In genomic region chr14:104767634-104767918, GRCh38 we compare ENCODE assay signal across 22 cellular contexts. TPM values are rescaled to one million over a fixed set of nuclear protein-coding genes. Genes with fewer than 3 reads are reported as not detected.
A peak's percentile ranks its signal among the peaks of the same experiment; 100 is the strongest.
DNase-seq lines count a peak whose midpoint lies in the region; ATAC-seq and TF ChIP-seq lines count a peak whose summit lies in the region.
"Had no signal": no experiment of that assay in that cellular context is flagged by ENCODE, and none has a peak within 500 bp of the region (broad histone marks: within the 10 kb centered on the region; RNA-seq: fewer than 3 reads in every experiment).

No MANE protein-coding gene starts in this region.

- H3K9me3 ChIP-seq in right lobe of liver (no peaks in the 10 kb centered on the region), spleen (peaks cover 0 to 12% (median 6%) of the 10 kb centered on the region in 8 donors)

- no peaks in the 10 kb centered on the region for H3K9me3 Mint-ChIP-seq in endothelial cell (ENCODE audit: unreplicated experiment)
- H3K9me3 Mint-ChIP-seq: CD8-positive, alpha-beta T cell had no signal

- H3K4me1 Mint-ChIP-seq in endothelial cell (ENCODE audit: unreplicated experiment) = peaks cover 34% of the 10 kb centered on the region

- H3K27me3 ChIP-seq in right lobe of liver (no peaks in the 10 kb centered on the region), spleen (replicated peaks in 1 of 7) (no peaks in the 10 kb centered on the region)
- H3K27me3 ChIP-seq: BLaER1 treated with 17β-estradiol and CSF1 and Interleukin-3, amounts not matched to agents 10 nM and 100 nM; SJSA1 had no signal

- WGBS in right lobe of liver (ENCODE audit: insufficient coverage, low coverage, low lambda C conversion rate, missing lambda C conversion rate) = 48% methylated on average over 5 of the region's 5 CpGs
- 70 to 80% (median 75%) methylated on average over 5 of the region's 5 CpGs for WGBS in spleen, 5 donors

- ATAC-seq in right lobe of liver (no peak), HG02798 (IDR thresholded peaks at IDR 0.05; ENCODE audit: poor library complexity, unreplicated experiment) (no peak)

- intact Hi-C loops in right lobe of liver (cut with DNase I) = loop anchor here in 1 of 2 donors (5.0 kb wide), 1 partner anchor 55 kb away; no protein-coding TSS in a partner anchor
- intact Hi-C loops in spleen (cut with DNase I; ENCODE audit: low total_unique reads) = no loop called here

- H3K4me3 ChIP-seq in right lobe of liver = peak overlapping the region in 1 of 3 donors; percentile 36
- no peak overlapping the region for H3K4me3 ChIP-seq in spleen
- H3K4me3 ChIP-seq: BLaER1 treated with 17β-estradiol and CSF1 and Interleukin-3, amounts not matched to agents 10 nM and 100 nM; GM23338; SJSA1 had no signal

- H3K4me1 ChIP-seq in right lobe of liver (peaks cover 0 to 33% (median 11%) of the 10 kb centered on the region in 4 donors), spleen (peaks cover 13 to 44% (median 29%) of the 10 kb centered on the region in 6 donors)

- CTCF ChIA-PET in HEK293T (lab: Yijun Ruan, JAX) = interaction anchor here (0.7 to 1.2 kb wide), 2 partner anchors 59 to 277 kb away, joined by 3 to 4 read pairs; no protein-coding TSS in a partner anchor

- DNase-seq in endothelial cell (ENCODE audit: low spot score) (no peak), right lobe of liver (no peak), spleen (no peak), NCI-H345 treated with DMSO at 0.1 percent for 48 hours (lab: John Stamatoyannopoulos, UW; ENCODE audit: unreplicated experiment) (no peak), HEK293T (ENCODE audit: extremely low spot score) (no peak)
- DNase-seq: Calu3; CD8-positive, alpha-beta T cell; DMS153; HCEC 1CT; IMR-90; NCI-H1105; NCI-H1694; NCI-H2081; NCI-H2171 treated with DMSO at 0.1 percent for 48 hours; NCI-H446; NCI-H526; OCI-M1 had no signal

- POLR2A ChIA-PET in HEK293T (lab: Yijun Ruan, JAX) = interaction anchor here (1.3 kb wide), 1 partner anchor 15 kb away, joined by 7 read pairs; the partner anchor contains the start of gene SIVA1

- no peak for TF ChIP-seq CTCF in endothelial cell (IDR thresholded peaks at IDR 0.05; ENCODE audit: unreplicated experiment)
- no peak for TF ChIP-seq CTCF in right lobe of liver (IDR thresholded peaks at IDR 0.05)
- TF ChIP-seq CTCF in spleen (IDR thresholded peaks at IDR 0.05 in 8 of 11, conservative IDR thresholded peaks at IDR 0.05 in 3 of 11) = no peak

- H3K27ac Mint-ChIP-seq in endothelial cell (ENCODE audit: unreplicated experiment) = peak overlapping the region; percentile 96
- H3K27ac Mint-ChIP-seq: CD8-positive, alpha-beta T cell; GM23338 had no signal

- peak overlapping the region; percentile 66 to 90 (median 76) for H3K27ac ChIP-seq in right lobe of liver
- peak overlapping the region in 5 of 8 donors; percentile 44 to 74 (median 56) for H3K27ac ChIP-seq in spleen
- H3K27ac ChIP-seq: BLaER1 treated with 17β-estradiol and CSF1 and Interleukin-3, amounts not matched to agents 10 nM and 100 nM; KMS-11; SJSA1 had no signal

- TF ChIP-seq POLR2A in right lobe of liver (IDR thresholded peaks at IDR 0.05) (no peak), spleen (IDR thresholded peaks at IDR 0.05) (no peak)

- peak overlapping the region; percentile 76 for H3K4me3 Mint-ChIP-seq in endothelial cell (ENCODE audit: unreplicated experiment)
- H3K4me3 Mint-ChIP-seq: CD8-positive, alpha-beta T cell; GM23338 had no signal

- H3K36me3 ChIP-seq in right lobe of liver (peaks cover 0 to 14% (median 9%) of the 10 kb centered on the region in 4 donors), spleen (peaks cover 0 to 36% (median 23%) of the 10 kb centered on the region in 6 donors)

- H3K27me3 Mint-ChIP-seq in endothelial cell (ENCODE audit: unreplicated experiment) = peaks cover 12% of the 10 kb centered on the region

- peaks cover 28% of the 10 kb centered on the region for H3K36me3 Mint-ChIP-seq in endothelial cell (ENCODE audit: low read depth, unreplicated experiment)

TF ChIP-seq in HEK293T, 16 proteins besides CTCF, POLR2A, EP300 and RAD21:
- TF ChIP-seq LEF1 (IDR thresholded peaks at IDR 0.05; ENCODE audit: borderline replicate concordance) (no peak), NFRKB (IDR thresholded peaks at IDR 0.05) (no peak), BHLHE40 (IDR thresholded peaks at IDR 0.05; ENCODE audit: borderline replicate concordance) (no peak), SUZ12 (IDR thresholded peaks at IDR 0.05) (no peak), HDGF (IDR thresholded peaks at IDR 0.05; ENCODE audit: borderline replicate concordance) (no peak), ARNT (IDR thresholded peaks at IDR 0.05) (no peak), ZNF384 (IDR thresholded peaks at IDR 0.05) (no peak)
- TF ChIP-seq, protein P1, sequence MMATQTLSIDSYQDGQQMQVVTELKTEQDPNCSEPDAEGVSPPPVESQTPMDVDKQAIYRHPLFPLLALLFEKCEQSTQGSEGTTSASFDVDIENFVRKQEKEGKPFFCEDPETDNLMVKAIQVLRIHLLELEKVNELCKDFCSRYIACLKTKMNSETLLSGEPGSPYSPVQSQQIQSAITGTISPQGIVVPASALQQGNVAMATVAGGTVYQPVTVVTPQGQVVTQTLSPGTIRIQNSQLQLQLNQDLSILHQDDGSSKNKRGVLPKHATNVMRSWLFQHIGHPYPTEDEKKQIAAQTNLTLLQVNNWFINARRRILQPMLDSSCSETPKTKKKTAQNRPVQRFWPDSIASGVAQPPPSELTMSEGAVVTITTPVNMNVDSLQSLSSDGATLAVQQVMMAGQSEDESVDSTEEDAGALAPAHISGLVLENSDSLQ (IDR thresholded peaks at IDR 0.05) = no peak

RNA-seq across cellular contexts. Expression of gene SIVA1, which starts 14.6 kb away (rescaled TPM):
- 84.3 TPM for total RNA-seq in endothelial cell (ENCODE audit: unreplicated experiment)
- total RNA-seq in right lobe of liver = 100 to 1,000 TPM in 2 of 6 experiments, 10 to 100 TPM in 4; 38.1 to 252 (median 50.6) TPM
- total RNA-seq in spleen = 100 to 1,000 TPM in 3 of 7 donors, 10 to 100 TPM in 4; 56.7 to 198 (median 76.4) TPM
- 100 to 1,000 TPM; 119 to 226 (median 184) TPM for polyA plus RNA-seq in spleen

RNA-seq across cellular contexts. Expression of gene AKT1, which starts 28.0 kb away (rescaled TPM):
- 133 TPM for total RNA-seq in endothelial cell (ENCODE audit: unreplicated experiment)
- 10 to 100 TPM; 66.7 to 92.1 (median 83.9) TPM for total RNA-seq in right lobe of liver
- total RNA-seq in spleen = 100 to 1,000 TPM; 107 to 184 (median 141) TPM
- polyA plus RNA-seq in spleen = 100 to 1,000 TPM in 1 of 3 donors, 10 to 100 TPM in 2; 56.2 to 114 (median 61.6) TPM

RNA-seq across cellular contexts. Expression of gene ZBTB42, which starts 33.3 kb away (rescaled TPM):
- total RNA-seq in endothelial cell (ENCODE audit: unreplicated experiment) = 2.4 TPM
- 10 to 100 TPM in 2 of 6 experiments, 1 to 10 TPM in 4; 2.2 to 13.7 (median 3.6) TPM for total RNA-seq in right lobe of liver
- 10 to 100 TPM in 1 of 7 donors, 1 to 10 TPM in 6; 4.2 to 11.5 (median 7.9) TPM for total RNA-seq in spleen
- 1 to 10 TPM in 2 of 3 donors, under 1 TPM in 1; 0.74 to 2.9 (median 1.1) TPM for polyA plus RNA-seq in spleen

RNA-seq across cellular contexts. Expression of gene ADSS1, which starts 43.5 kb away (rescaled TPM):
- 6.1 TPM for total RNA-seq in endothelial cell (ENCODE audit: unreplicated experiment)
- total RNA-seq in right lobe of liver = 10 to 100 TPM in 5 of 6 experiments, 1 to 10 TPM in 1; 8.1 to 50.5 (median 36.8) TPM
- 10 to 100 TPM in 1 of 7 donors, 1 to 10 TPM in 6; 2.7 to 11.7 (median 8.3) TPM for total RNA-seq in spleen
- 1 to 10 TPM; 3.0 to 3.7 (median 3.2) TPM for polyA plus RNA-seq in spleen
